Comparison of ENCODE assay signal across 7 cellular contexts in the genomic region with DNA sequence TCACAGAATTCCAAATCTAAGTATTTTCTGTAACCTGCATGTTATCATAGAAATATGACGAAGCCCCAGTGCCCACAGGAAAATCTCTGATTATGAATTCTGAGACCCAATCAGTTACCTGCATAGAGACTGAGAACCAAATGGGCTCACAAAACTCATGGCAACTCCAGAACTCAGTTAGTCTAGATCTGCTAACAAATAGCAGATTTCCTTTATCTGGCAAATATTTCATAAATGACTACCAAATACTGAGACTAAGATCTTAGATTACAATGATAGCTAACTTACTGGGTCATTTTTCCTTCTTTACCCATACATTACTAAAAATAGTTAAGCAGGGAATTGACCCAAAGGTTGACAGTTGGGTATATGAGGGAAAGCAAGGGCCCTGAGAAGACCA.
"Had no signal": no experiment of that assay in that cellular context is flagged by ENCODE, and none has a peak within 500 bp of the region (broad histone marks: within the 10 kb centered on the region; RNA-seq: fewer than 3 reads in every experiment).

No MANE protein-coding gene starts in this region.

- H3K4me3 Mint-ChIP-seq: HFFc6, IgD-negative memory B cell had no signal

- H3K4me1 Mint-ChIP-seq: IgD-negative memory B cell had no signal

- DNase-seq: GM23248, GOT3, H7, HFFc6 had no signal

- H3K27ac ChIP-seq: GM23248, HL-60 had no signal

- H3K36me3 ChIP-seq: HAP-1 had no signal

- H3K36me3 Mint-ChIP-seq: IgD-negative memory B cell had no signal

- H2AFZ ChIP-seq: GM23248 had no signal

- H3K9ac ChIP-seq: GM23248 had no signal

- H3K4me3 ChIP-seq: GM23248, HAP-1 had no signal

- H3K4me1 ChIP-seq: HAP-1 had no signal

- H3K9me3 ChIP-seq: HAP-1 had no signal

- H3K27me3 Mint-ChIP-seq: IgD-negative memory B cell had no signal

- H3K27ac Mint-ChIP-seq: HFFc6, IgD-negative memory B cell had no signal
